Comparison of ENCODE assay signal across 8 cellular contexts in genomic region chr2:219177594-219178376, GRCh38. TPM values are rescaled to one million over a fixed set of nuclear protein-coding genes. Genes with fewer than 3 reads are reported as not detected.
A peak's percentile ranks its signal among the peaks of the same experiment; 100 is the strongest.
DNase-seq lines count a peak whose midpoint lies in the region; ATAC-seq and TF ChIP-seq lines count a peak whose summit lies in the region.

RETREG2 (plus strand) TSS chr2:219178275; CDS start chr2:219178353, 78 bp downstream.

- H3K9me3 Mint-ChIP-seq in chondrocyte (ENCODE audit: low read depth) = no peaks in the 10 kb centered on the region

- no peaks in the 10 kb centered on the region for H3K27me3 Mint-ChIP-seq in chondrocyte (ENCODE audit: low read depth)

- DNase-seq in AG08395 (ENCODE audit: low spot score) (peak; percentile 100), NCI-H510A treated with DMSO at 0.1 percent for 48 hours (lab: John Stamatoyannopoulos, UW) (peak; percentile 91), chondrocyte (ENCODE audit: low spot score) (no peak), kidney tubule cell (ENCODE audit: low spot score) (peak; percentile 90)
- DNase-seq in activated CD4-positive, alpha-beta T cell treated with anti-CD3 and anti-CD28 coated beads for 24 hours (ENCODE audit: low read depth in 2 of 2) = peak; percentile 57 to 62
- DNase-seq in stimulated activated CD4-positive, alpha-beta T cell treated with anti-CD3 and anti-CD28 coated beads, Interleukin-1b, Interleukin-23, amount 100 ng/mL, for 24 hours (ENCODE audit: low read depth in 4 of 4, low spot score in 1 of 4) = peak; percentile 49 to 68 (median 56)

- peak; percentile 72 for TF ChIP-seq CTCF in chondrocyte (IDR thresholded peaks at IDR 0.05)

- H3K4me3 Mint-ChIP-seq in chondrocyte (ENCODE audit: unreplicated experiment) = peak within 1 kb of the TSS; percentile 96

- peak within 1 kb of the TSS; percentile 99 for H3K27ac Mint-ChIP-seq in chondrocyte (ENCODE audit: unreplicated experiment)

- H3K4me1 Mint-ChIP-seq in chondrocyte (ENCODE audit: low read depth) = peaks cover 34% of the 10 kb centered on the region

- ATAC-seq in GM18907 (IDR thresholded peaks at IDR 0.05; ENCODE audit: unreplicated experiment) (peak; percentile 47), HG03175 (IDR thresholded peaks at IDR 0.05; ENCODE audit: unreplicated experiment) (peak; percentile 44)

- peaks cover 23% of the 10 kb centered on the region for H3K36me3 Mint-ChIP-seq in chondrocyte (ENCODE audit: low read depth)

RNA-seq across cellular contexts. Expression of gene RETREG2, which starts in this region (rescaled TPM):
- total RNA-seq in chondrocyte = 81.1 to 88.0 TPM (median 85.0 TPM) in 3 replicates
